Comparison of ENCODE assay signal across 1 cellular context in the genomic region with DNA sequence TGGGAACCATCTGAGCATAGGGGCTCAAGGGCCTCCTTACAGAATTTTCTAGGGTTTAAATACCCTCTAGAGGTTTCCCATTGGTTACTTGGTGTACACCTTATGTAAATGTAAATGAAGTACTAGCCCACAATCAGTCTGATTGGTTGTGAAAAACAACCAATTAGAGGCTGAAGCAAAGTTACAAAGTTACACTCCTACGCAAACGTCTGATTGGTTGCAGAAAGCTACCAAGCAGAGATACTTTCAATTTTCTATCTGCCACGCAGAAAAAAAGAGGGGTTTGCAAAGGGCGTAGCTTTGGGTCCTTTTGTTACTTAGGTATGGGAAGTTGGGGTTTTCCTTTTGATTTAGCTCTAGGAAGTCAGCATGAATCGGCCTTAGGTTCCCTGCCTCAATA.
TF ChIP-seq lines count a peak whose summit lies in the region.

No MANE protein-coding gene starts in this region.

TF ChIP-seq in HepG2, 621 proteins besides CTCF, POLR2A, EP300 and RAD21:
- TF ChIP-seq ZSCAN30 (CRISPR knock-in tag; IDR thresholded peaks at IDR 0.05) (no peak), FLYWCH1 (CRISPR knock-in tag; IDR thresholded peaks at IDR 0.05) (no peak), GPN1 (CRISPR knock-in tag; IDR thresholded peaks at IDR 0.05; ENCODE audit: borderline replicate concordance) (no peak), SOX13 (IDR thresholded peaks at IDR 0.05) (no peak), SOX13 (CRISPR knock-in tag; conservative IDR thresholded peaks at IDR 0.05 in 1 of 2, IDR thresholded peaks at IDR 0.05 in 1 of 2) (no peak), ZNF878 (CRISPR knock-in tag; IDR thresholded peaks at IDR 0.05) (no peak), TOE1 (CRISPR knock-in tag; IDR thresholded peaks at IDR 0.05) (no peak), SP4 (CRISPR knock-in tag; IDR thresholded peaks at IDR 0.05) (no peak), HNRNPH1 (optimal IDR thresholded peaks at IDR 0.05; ENCODE audit: low read depth, low read length) (no peak), ZNF772 (CRISPR knock-in tag; IDR thresholded peaks at IDR 0.05) (no peak), MAF1 (CRISPR knock-in tag; IDR thresholded peaks at IDR 0.05; ENCODE audit: borderline replicate concordance) (no peak)
- TF ChIP-seq, protein P1, sequence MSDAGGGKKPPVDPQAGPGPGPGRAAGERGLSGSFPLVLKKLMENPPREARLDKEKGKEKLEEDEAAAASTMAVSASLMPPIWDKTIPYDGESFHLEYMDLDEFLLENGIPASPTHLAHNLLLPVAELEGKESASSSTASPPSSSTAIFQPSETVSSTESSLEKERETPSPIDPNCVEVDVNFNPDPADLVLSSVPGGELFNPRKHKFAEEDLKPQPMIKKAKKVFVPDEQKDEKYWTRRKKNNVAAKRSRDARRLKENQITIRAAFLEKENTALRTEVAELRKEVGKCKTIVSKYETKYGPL (CRISPR knock-in tag; IDR thresholded peaks at IDR 0.05), result no peak
- TF ChIP-seq, protein P2, sequence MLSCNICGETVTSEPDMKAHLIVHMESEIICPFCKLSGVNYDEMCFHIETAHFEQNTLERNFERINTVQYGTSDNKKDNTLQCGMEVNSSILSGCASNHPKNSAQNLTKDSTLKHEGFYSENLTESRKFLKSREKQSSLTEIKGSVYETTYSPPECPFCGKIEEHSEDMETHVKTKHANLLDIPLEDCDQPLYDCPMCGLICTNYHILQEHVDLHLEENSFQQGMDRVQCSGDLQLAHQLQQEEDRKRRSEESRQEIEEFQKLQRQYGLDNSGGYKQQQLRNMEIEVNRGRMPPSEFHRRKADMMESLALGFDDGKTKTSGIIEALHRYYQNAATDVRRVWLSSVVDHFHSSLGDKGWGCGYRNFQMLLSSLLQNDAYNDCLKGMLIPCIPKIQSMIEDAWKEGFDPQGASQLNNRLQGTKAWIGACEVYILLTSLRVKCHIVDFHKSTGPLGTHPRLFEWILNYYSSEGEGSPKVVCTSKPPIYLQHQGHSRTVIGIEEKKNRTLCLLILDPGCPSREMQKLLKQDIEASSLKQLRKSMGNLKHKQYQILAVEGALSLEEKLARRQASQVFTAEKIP (CRISPR knock-in tag; IDR thresholded peaks at IDR 0.05; ENCODE audit: borderline replicate concordance), result no peak
